Comparison of ENCODE assay signal across 11 cellular contexts in the genomic region with DNA sequence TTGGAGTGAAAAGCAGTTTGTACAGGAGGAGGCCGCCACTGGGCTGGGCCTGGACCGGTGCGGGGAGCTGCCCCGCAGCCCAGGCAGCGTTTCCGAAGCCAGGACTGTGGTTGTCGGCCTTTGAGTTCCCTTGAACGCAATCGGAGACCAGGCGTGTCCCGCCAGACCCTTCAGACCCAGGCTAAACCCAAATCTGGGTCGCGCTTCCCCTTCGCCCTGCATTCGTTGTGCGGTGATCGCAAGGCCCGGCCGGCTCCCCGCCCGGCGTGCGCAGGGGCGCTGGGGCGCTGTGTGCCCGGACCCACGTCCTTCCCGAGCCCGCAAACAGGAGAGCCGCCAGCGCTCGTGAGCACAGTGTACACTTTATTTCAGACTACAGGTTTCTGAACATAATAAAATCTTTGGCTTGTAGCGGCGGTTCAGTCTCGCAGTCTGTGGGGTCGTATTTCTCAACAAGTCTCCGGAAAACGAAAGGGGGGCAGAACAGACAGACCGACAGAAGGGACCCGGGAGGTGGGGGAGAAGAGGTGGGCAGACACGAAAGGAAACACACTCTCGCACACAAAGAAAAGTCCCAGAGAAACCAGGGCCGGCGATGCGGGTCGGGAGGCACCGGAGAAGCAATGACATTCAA. TPM values are rescaled to one million over a fixed set of nuclear protein-coding genes. Genes with fewer than 3 reads are reported as not detected.
DNase-seq lines count a peak whose midpoint lies in the region; ATAC-seq and TF ChIP-seq lines count a peak whose summit lies in the region.
"Had no signal": no experiment of that assay in that cellular context is flagged by ENCODE, and none has a peak within 500 bp of the region (broad histone marks: within the 10 kb centered on the region; RNA-seq: fewer than 3 reads in every experiment).

No MANE protein-coding gene starts in this region.

- TF ChIP-seq CTCF in CD14-positive monocyte (IDR thresholded peaks at IDR 0.05) (no peak), esophagus muscularis mucosa (IDR thresholded peaks at IDR 0.05) (no peak), osteocyte (IDR thresholded peaks at IDR 0.05) (no peak)

- no peak overlapping the region for H3K27ac ChIP-seq in HUES6 (ENCODE audit: low read depth, low read length)
- no peak overlapping the region for H3K27ac ChIP-seq in esophagus muscularis mucosa (replicated peaks in 1 of 4)

- H3K36me3 ChIP-seq in HUES6 (ENCODE audit: control insufficient read depth, insufficient read depth, low read length): no peaks in the 10 kb centered on the region
- no peaks in the 10 kb centered on the region for H3K36me3 ChIP-seq in esophagus muscularis mucosa

- TF ChIP-seq POLR2A in esophagus muscularis mucosa (IDR thresholded peaks at IDR 0.05; ENCODE audit: low read depth): no peak

- H3K4me1 Mint-ChIP-seq in CD14-positive monocyte (peaks cover 20% of the 10 kb centered on the region), osteocyte (ENCODE audit: unreplicated experiment) (peaks cover 15% of the 10 kb centered on the region)

- H3K4me3 Mint-ChIP-seq in CD14-positive monocyte: peak overlapping the region; percentile 78 to 87
- H3K4me3 Mint-ChIP-seq in osteocyte (ENCODE audit: unreplicated experiment): peak overlapping the region; percentile 69

- no peak for DNase-seq in CD14-positive monocyte (ENCODE audit: low spot score)
- DNase-seq in esophagus muscularis mucosa (ENCODE audit: extremely low spot score): no peak
- DNase-seq in osteocyte (ENCODE audit: extremely low spot score, unreplicated experiment): no peak
- DNase-seq in NCI-H1048 (lab: John Stamatoyannopoulos, UW): no peak
- DNase-seq in NCI-H526 treated with DMSO at 0.1 percent for 48 hours (lab: John Stamatoyannopoulos, UW): no peak
- DNase-seq in EL: no peak
- DNase-seq: KG1 had no signal

- ATAC-seq in GM18868 (IDR thresholded peaks at IDR 0.05; ENCODE audit: unreplicated experiment): no peak

- WGBS in esophagus muscularis mucosa: 12% methylated on average over 45 of the region's 47 CpGs

- peaks cover 92 to 97% (median 93%) of the 10 kb centered on the region in 3 donors for H3K27me3 Mint-ChIP-seq in CD14-positive monocyte (ENCODE audit: low read depth in 3 of 3)
- peaks cover 80% of the 10 kb centered on the region for H3K27me3 Mint-ChIP-seq in osteocyte (ENCODE audit: unreplicated experiment)

- intact Hi-C loops in CD14-positive monocyte (cut with micrococcal nuclease) (no loop called here), esophagus muscularis mucosa (cut with DNase I) (no loop called here)

- H3K9me3 Mint-ChIP-seq in CD14-positive monocyte (peaks cover 0 to 22% (median 13%) of the 10 kb centered on the region in 7 donors), osteocyte (ENCODE audit: unreplicated experiment) (no peaks in the 10 kb centered on the region)

- no peak overlapping the region for H3K9ac ChIP-seq in HUES6 (ENCODE audit: low read length)

- H3K4me1 ChIP-seq in HUES6 (ENCODE audit: control insufficient read depth, insufficient read depth, low read length): peaks cover 44% of the 10 kb centered on the region
- peaks cover 27 to 52% (median 46%) of the 10 kb centered on the region in 4 donors for H3K4me1 ChIP-seq in esophagus muscularis mucosa

- H3K4me3 ChIP-seq in HUES6 (ENCODE audit: low read depth, low read length) (peak overlapping the region; percentile 33), esophagus muscularis mucosa (peak overlapping the region; percentile 43 to 52 (median 46))

- peaks cover 100% of the 10 kb centered on the region for H3K27me3 ChIP-seq in HUES6 (ENCODE audit: control insufficient read depth, insufficient read depth, low read length)
- H3K27me3 ChIP-seq in esophagus muscularis mucosa: peaks cover 7 to 100% (median 79%) of the 10 kb centered on the region in 4 donors

- peak overlapping the region in 1 of 7 donors; percentile 74 for H3K27ac Mint-ChIP-seq in CD14-positive monocyte
- no peak overlapping the region for H3K27ac Mint-ChIP-seq in osteocyte (ENCODE audit: unreplicated experiment)

- H3K9me3 ChIP-seq in HUES6 (ENCODE audit: control insufficient read depth, insufficient read depth, low read depth, low read length): no peaks in the 10 kb centered on the region
- no peaks in the 10 kb centered on the region for H3K9me3 ChIP-seq in esophagus muscularis mucosa

- H3K36me3 Mint-ChIP-seq in CD14-positive monocyte: peaks cover 0 to 7% of the 10 kb centered on the region in 2 donors
- H3K36me3 Mint-ChIP-seq in osteocyte (ENCODE audit: unreplicated experiment): no peaks in the 10 kb centered on the region

- TF ChIP-seq EP300 in esophagus muscularis mucosa (IDR thresholded peaks at IDR 0.05): no peak

RNA-seq across cellular contexts. Expression of gene EN1, which starts 5.5 kb away (rescaled TPM):
- polyA plus RNA-seq in CD14-positive monocyte: not detected
- total RNA-seq in esophagus muscularis mucosa (under 1 TPM in 3 of 4 donors, not detected in 1; 0.11 to 0.17 (median 0.13) TPM), osteocyte (not detected in 2 replicates)
- total RNA-seq: frontal cortex, G401 had no signal
